ENCODE assay signal across 1 cellular context in the genomic region with DNA sequence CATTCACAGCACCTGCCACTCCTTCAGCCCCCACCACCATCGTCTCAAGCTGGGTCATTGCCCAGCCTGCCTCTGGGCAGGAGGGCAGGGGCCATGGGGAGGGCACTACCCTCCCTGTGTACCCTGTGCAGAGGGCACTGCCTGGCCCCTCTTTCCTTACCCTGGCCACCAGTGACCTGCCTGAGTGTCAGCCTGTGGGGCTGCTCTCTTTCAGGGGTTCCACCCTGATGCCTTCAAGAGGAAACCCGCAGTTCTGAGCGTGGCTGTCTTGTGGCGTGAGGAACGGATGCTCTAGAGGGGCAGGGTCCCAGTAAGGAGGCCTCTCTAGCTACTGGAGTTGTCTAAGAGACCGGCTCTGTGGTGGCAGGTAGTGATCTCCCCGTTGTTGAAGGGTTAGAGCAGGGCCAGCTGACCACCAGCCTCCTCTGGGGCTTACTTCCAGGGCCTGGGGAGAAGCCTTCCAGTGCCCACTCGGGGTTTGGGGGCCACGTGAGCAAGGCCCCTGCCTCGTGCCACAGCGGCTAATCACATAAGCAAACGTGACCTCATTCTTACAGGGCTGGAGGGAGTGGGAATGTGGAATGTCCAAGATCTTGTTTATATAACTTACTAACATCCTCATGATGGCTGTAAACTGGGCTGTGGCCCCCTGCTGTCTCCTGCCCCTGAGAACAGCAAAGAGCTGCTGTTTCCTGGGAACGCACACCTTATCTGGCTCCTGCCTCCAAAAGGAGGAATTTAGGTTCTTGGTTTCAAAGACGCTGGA.
TF ChIP-seq lines count a peak whose summit lies in the region.

No MANE protein-coding gene starts in this region.

TF ChIP-seq in GM12878, 131 proteins besides CTCF, POLR2A, EP300 and RAD21:
- TF ChIP-seq ZNF217 (IDR thresholded peaks at IDR 0.05): no peak
TF ChIP-seq in GM12878: peak in this region for 0.
